Comparison of ENCODE assay signal across 27 cellular contexts in genomic region chrX:9880912-9881311, GRCh38.
"Had no signal": no experiment of that assay in that cellular context is flagged by ENCODE, and none has a peak within 500 bp of the region (broad histone marks: within the 10 kb centered on the region; RNA-seq: fewer than 3 reads in every experiment).

No MANE protein-coding gene starts in this region.

- ATAC-seq: activated CD4-positive, alpha-beta T cell treated with anti-CD3 and anti-CD28 coated beads for 36 hours; activated naive CD4-positive, alpha-beta T cell treated with anti-CD3 and anti-CD28 coated beads, Interleukin-2, amount 50 U/mL, for 72 hours; activated T-cell treated with anti-CD3 and anti-CD28 coated beads, Interleukin-2, amount 50 U/mL, for 72 hours; effector memory CD8-positive, alpha-beta T cell; gastroesophageal sphincter had no signal

- H3K4me1 ChIP-seq: ascending aorta, breast epithelium, gastroesophageal sphincter had no signal

- H3K27me3 ChIP-seq: ascending aorta, esophagus squamous epithelium, gastroesophageal sphincter had no signal

- H3K4me3 ChIP-seq: ascending aorta, breast epithelium, esophagus squamous epithelium, gastroesophageal sphincter had no signal

- H3K9me3 ChIP-seq: ascending aorta, breast epithelium, esophagus squamous epithelium, gastroesophageal sphincter had no signal

- H3K27ac ChIP-seq: ascending aorta, breast epithelium, epithelial cell of prostate, esophagus squamous epithelium, gastroesophageal sphincter had no signal

- DNase-seq: activated CD4-positive, alpha-beta memory T cell treated with anti-CD3 and anti-CD28 coated beads, Interleukin-2, amount 10 ng/mL, durations not matched to agents 7 days and 5 days; activated CD4-positive, alpha-beta T cell treated with anti-CD3 and anti-CD28 coated beads for 36 hours; activated CD4-positive, alpha-beta T cell treated with anti-CD3 and anti-CD28 coated beads, Interleukin-2, amount 10 ng/mL, durations not matched to agents 24 days and 14 days; activated CD4-positive, alpha-beta T cell treated with anti-CD3 and anti-CD28 coated beads, Interleukin-2, amount 50 U/mL, for 4 hours; activated CD4-positive, CD25-positive, alpha-beta regulatory T cell; activated CD4-positive, CD25-positive, alpha-beta regulatory T cell treated with anti-CD3 and anti-CD28 coated beads, Interleukin-2, amount 50 U/mL, for 72 hours; activated CD8-positive, alpha-beta memory T cell treated with anti-CD3 and anti-CD28 coated beads, Interleukin-2, amount 50 U/mL, for 48 hours; activated gamma-delta T cell; activated naive CD4-positive, alpha-beta T cell; activated naive CD4-positive, alpha-beta T cell treated with anti-CD3 and anti-CD28 coated beads, Interleukin-2, amount 10 ng/mL, durations not matched to agents 7 days and 5 days; activated naive CD8-positive, alpha-beta T cell treated with anti-CD3 and anti-CD28 coated beads, Interleukin-2, amount 10 ng/mL, durations not matched to agents 7 days and 5 days; activated T-cell treated with anti-CD3 and anti-CD28 coated beads for 4 hours; activated T-cell treated with anti-CD3 and anti-CD28 coated beads, Interleukin-2, amount 50 U/mL, for 24 hours; activated T-cell treated with anti-CD3 and anti-CD28 coated beads, Interleukin-2, amount 50 U/mL, for 72 hours; caudate nucleus; cortex of kidney; dermis blood vessel endothelial cell; effector CD4-positive, alpha-beta T cell; effector memory CD8-positive, alpha-beta T cell; esophagus squamous epithelium; foreskin melanocyte; T-helper 2 cell had no signal

- H3K36me3 ChIP-seq: ascending aorta, breast epithelium, esophagus squamous epithelium, gastroesophageal sphincter had no signal
